Comparison of ENCODE assay signal across 8 cellular contexts in the genomic region with DNA sequence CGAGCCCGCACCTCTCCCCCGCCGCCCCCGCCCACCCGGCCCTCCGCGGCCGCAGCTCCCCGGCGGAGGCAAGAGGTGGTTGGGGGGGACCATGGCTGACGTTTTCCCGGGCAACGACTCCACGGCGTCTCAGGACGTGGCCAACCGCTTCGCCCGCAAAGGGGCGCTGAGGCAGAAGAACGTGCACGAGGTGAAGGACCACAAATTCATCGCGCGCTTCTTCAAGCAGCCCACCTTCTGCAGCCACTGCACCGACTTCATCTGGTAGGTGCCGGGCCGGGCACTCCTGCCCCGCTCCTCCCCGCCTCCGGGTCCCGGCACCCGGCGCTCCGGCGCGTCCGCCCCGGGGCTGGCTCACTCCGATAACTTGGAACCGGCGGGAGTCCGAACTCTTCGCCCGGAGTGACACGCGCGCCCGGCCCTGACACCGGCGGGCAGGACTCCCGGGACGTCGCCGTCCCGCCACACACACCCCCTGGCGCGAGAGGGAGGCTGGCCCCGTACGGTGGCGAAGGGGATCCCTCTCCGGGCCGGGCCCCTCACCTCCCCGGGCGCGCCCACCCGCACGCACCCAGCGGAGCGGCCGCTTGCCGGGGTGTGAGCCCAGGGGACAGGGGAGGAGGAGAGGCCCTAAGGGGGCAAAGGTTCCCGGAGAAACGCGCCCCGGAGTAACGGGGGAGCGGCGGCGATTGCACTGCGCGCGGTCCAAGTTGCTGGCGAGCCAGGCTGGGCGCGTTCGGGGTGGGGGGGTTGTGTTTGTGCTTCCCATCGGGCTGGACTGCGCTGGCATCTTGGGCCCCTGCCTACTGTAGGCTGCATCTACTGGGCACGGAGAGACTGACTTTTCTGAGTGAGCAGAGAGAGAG. TPM values are rescaled to one million over a fixed set of nuclear protein-coding genes. Genes with fewer than 3 reads are reported as not detected.
DNase-seq lines count a peak whose midpoint lies in the region; ATAC-seq, FAIRE-seq and TF ChIP-seq lines count a peak whose summit lies in the region.

No MANE protein-coding gene starts in this region.

- no peak for TF ChIP-seq POLR2A in HepG2 (IDR thresholded peaks at IDR 0.05; ENCODE audit: insufficient read depth in 1 of 2, low read depth in 2 of 2, low read length in 2 of 2)

- H3K79me2 ChIP-seq in MM.1S (ENCODE audit: low read length): peaks cover 22% of the 10 kb centered on the region
- H3K79me2 ChIP-seq in HepG2 (ENCODE audit: insufficient read depth, low read length): peaks cover 45% of the 10 kb centered on the region

- peaks cover 32% of the 10 kb centered on the region for H3K36me3 Mint-ChIP-seq in activated CD4-positive, alpha-beta T cell treated with anti-CD3 and anti-CD28 coated beads, Interleukin-2, amount 10 ng/mL, durations not matched to agents 7 days and 5 days (ENCODE audit: low read depth)

- peak; percentile 21 for DNase-seq in DMS 273 treated with DMSO at 0.1 percent for 48 hours (lab: John Stamatoyannopoulos, UW)
- peak; percentile 50 for DNase-seq in MM.1S
- peak; percentile 51 for DNase-seq in activated CD4-positive, alpha-beta T cell treated with anti-CD3 and anti-CD28 coated beads, Interleukin-2, amount 10 ng/mL, durations not matched to agents 7 days and 5 days
- peak in 9 of 10 donors; percentile 23 to 60 (median 50) for DNase-seq in dorsolateral prefrontal cortex
- DNase-seq in HepG2 (ENCODE audit: low spot score): peak; percentile 70
- DNase-seq in stimulated activated CD4-positive, alpha-beta T cell treated with anti-CD3 and anti-CD28 coated beads, Interleukin-2, amount 100 ng/mL, for 24 hours: peak; percentile 57 to 61

- H3K27me3 ChIP-seq in MM.1S (replicated peaks; ENCODE audit: insufficient read depth, low read length): no peaks in the 10 kb centered on the region
- no peaks in the 10 kb centered on the region for H3K27me3 ChIP-seq in dorsolateral prefrontal cortex
- H3K27me3 ChIP-seq in HepG2 (ENCODE audit: control insufficient read depth in 1 of 2, insufficient read depth in 2 of 2, low read length in 2 of 2): no peaks in the 10 kb centered on the region

- no peaks in the 10 kb centered on the region for H3K36me3 ChIP-seq in MM.1S (replicated peaks; ENCODE audit: insufficient read depth, low read length)
- H3K36me3 ChIP-seq in HepG2 (replicated peaks in 1 of 2; ENCODE audit: control insufficient read depth in 1 of 2, insufficient read depth in 2 of 2, low read length in 2 of 2): 0 out of 5 replicates have a peak, but pooled peaks cover 0 to 2% of the 10 kb centered on the region in 2 experiments

- TF ChIP-seq RAD21 in HepG2 (CRISPR knock-in tag; IDR thresholded peaks at IDR 0.05): peak; percentile 6

- in situ Hi-C loops in HepG2 (cut with HindIII; ENCODE audit: extremely low pct_ligation_motif_present, low pct_unique_long_range_greater_than_20kb): loop anchor here (10.0 kb wide), 1 partner anchor 112 kb away; no protein-coding TSS in a partner anchor

- peaks cover 1% of the 10 kb centered on the region for H3K27me3 Mint-ChIP-seq in activated CD4-positive, alpha-beta T cell treated with anti-CD3 and anti-CD28 coated beads, Interleukin-2, amount 10 ng/mL, durations not matched to agents 7 days and 5 days

- H3K4me3 ChIP-seq in MM.1S (ENCODE audit: low read length): peak overlapping the region; percentile 78
- peak overlapping the region; percentile 61 to 97 (median 89) for H3K4me3 ChIP-seq in dorsolateral prefrontal cortex
- peak overlapping the region; percentile 88 to 95 (median 91) for H3K4me3 ChIP-seq in HepG2 (replicated peaks in 1 of 3; ENCODE audit: insufficient read depth in 1 of 3, low read depth in 2 of 3, low read length in 3 of 3)

- peak; percentile 23 for ATAC-seq in GM21825 (IDR thresholded peaks at IDR 0.05; ENCODE audit: unreplicated experiment)
- ATAC-seq in HepG2: peak; percentile 68
- no peak for ATAC-seq in GM18520 (IDR thresholded peaks at IDR 0.05; ENCODE audit: unreplicated experiment)

- WGBS in HepG2 (ENCODE audit: low lambda C conversion rate): 1% methylated on average over 26 of the region's 91 CpGs

- peak overlapping the region; percentile 95 for H3K27ac Mint-ChIP-seq in activated CD4-positive, alpha-beta T cell treated with anti-CD3 and anti-CD28 coated beads, Interleukin-2, amount 10 ng/mL, durations not matched to agents 7 days and 5 days

- H4K20me1 ChIP-seq in MM.1S (ENCODE audit: insufficient read depth, low read length) (no peaks in the 10 kb centered on the region), HepG2 (ENCODE audit: insufficient read depth, low read length) (no peaks in the 10 kb centered on the region)

- POLR2A ChIA-PET in activated CD4-positive, alpha-beta T cell treated with anti-CD3 and anti-CD28 coated beads, Interleukin-2, amount 10 ng/mL, durations not matched to agents 7 days and 5 days (lab: Charles Lee): no interaction called here
- POLR2A ChIA-PET in HepG2 (lab: Yijun Ruan, JAX): interaction anchor here (1.3 to 2.2 kb wide), 4 partner anchors 41 to 264 kb away, joined by 3 to 17 read pairs (median 4); no protein-coding TSS in a partner anchor

- intact Hi-C loops in dorsolateral prefrontal cortex (cut with DNase I) (loop anchor here (5.0 to 10.0 kb wide), 7 partner anchors 69 to 369 kb away; no protein-coding TSS in a partner anchor), HepG2 (cut with micrococcal nuclease; ENCODE audit: unreplicated experiment) (loop anchor here (1.0 to 5.0 kb wide), 4 partner anchors 39 to 101 kb away; partner anchors contain the start of gene APOH)

- no peaks in the 10 kb centered on the region for H3F3A ChIP-seq in MM.1S (ENCODE audit: insufficient read depth, low read length)

- H3K4me1 ChIP-seq in MM.1S (ENCODE audit: low read length): 0 out of 2 replicates have a peak, but pooled peaks cover 12% of the 10 kb centered on the region
- peaks cover 35% of the 10 kb centered on the region for H3K4me1 ChIP-seq in HepG2 (ENCODE audit: insufficient read depth, low read length)

- TF ChIP-seq CTCF in MM.1S (IDR thresholded peaks at IDR 0.05; ENCODE audit: low read length): no peak
- TF ChIP-seq CTCF in dorsolateral prefrontal cortex (IDR thresholded peaks at IDR 0.05 in 54 of 56, conservative IDR thresholded peaks at IDR 0.05 in 2 of 56; ENCODE audit: low read depth in 1 of 56, partially characterized antibody in 56 of 56): peak in 3 of 56 donors; percentile 8 to 18 (median 12)
- TF ChIP-seq CTCF in HepG2 (CRISPR knock-in tag; IDR thresholded peaks at IDR 0.05): peak; percentile 28

- H3K27ac ChIP-seq in MM.1S (ENCODE audit: low read length) (no peak overlapping the region), dorsolateral prefrontal cortex (peak overlapping the region in 56 of 59 donors; percentile 2 to 90 (median 78)), HepG2 (ENCODE audit: extremely low read length, insufficient read depth, low read length) (peak overlapping the region; percentile 61)

- H3K4me3 Mint-ChIP-seq in activated CD4-positive, alpha-beta T cell treated with anti-CD3 and anti-CD28 coated beads, Interleukin-2, amount 10 ng/mL, durations not matched to agents 7 days and 5 days: peak overlapping the region; percentile 94

- CTCF ChIA-PET in activated CD4-positive, alpha-beta T cell treated with anti-CD3 and anti-CD28 coated beads, Interleukin-2, amount 10 ng/mL, durations not matched to agents 7 days and 5 days (lab: Charles Lee): no interaction called here
- CTCF ChIA-PET in HepG2 (lab: Yijun Ruan, JAX; ENCODE audit: low intra/inter-chr PET ratio, low total read pairs): no interaction called here

- H2AFZ ChIP-seq in MM.1S (ENCODE audit: low read length) (peak overlapping the region; percentile 56), HepG2 (ENCODE audit: low read length) (no peak overlapping the region)

- FAIRE-seq in HepG2 (lab: Jason Lieb, UNC): no peak

- H3K9me3 ChIP-seq in MM.1S (replicated peaks; ENCODE audit: insufficient read depth, low read length): no peaks in the 10 kb centered on the region
- H3K9me3 ChIP-seq in HepG2 (ENCODE audit: low read length): no peaks in the 10 kb centered on the region

- H3K4me2 ChIP-seq in MM.1S (ENCODE audit: low read depth, low read length) (peak overlapping the region; percentile 76), HepG2 (ENCODE audit: low read depth, low read length) (peak overlapping the region; percentile 90)

- H3K9ac ChIP-seq in MM.1S (ENCODE audit: low read length): peak overlapping the region; percentile 50; the same call in 1 of the 2 replicates
- H3K9ac ChIP-seq in HepG2 (ENCODE audit: insufficient read depth, low read depth, low read length): peak overlapping the region; percentile 68

- no TSS peak for BruUV-seq in HepG2 (replicated peaks; lab: Mats Ljungman, UMichigan)

- H3K9me3 Mint-ChIP-seq in activated CD4-positive, alpha-beta T cell treated with anti-CD3 and anti-CD28 coated beads, Interleukin-2, amount 10 ng/mL, durations not matched to agents 7 days and 5 days: no peaks in the 10 kb centered on the region

- H3K9me2 ChIP-seq in MM.1S (replicated peaks; ENCODE audit: insufficient read depth, low read length): no peaks in the 10 kb centered on the region

- peaks cover 54% of the 10 kb centered on the region for H3K4me1 Mint-ChIP-seq in activated CD4-positive, alpha-beta T cell treated with anti-CD3 and anti-CD28 coated beads, Interleukin-2, amount 10 ng/mL, durations not matched to agents 7 days and 5 days

- TF ChIP-seq EP300 in HepG2 (IDR thresholded peaks at IDR 0.05; ENCODE audit: low read depth in 2 of 2, low read length in 2 of 2) (no peak), HepG2 (CRISPR knock-in tag; IDR thresholded peaks at IDR 0.05; ENCODE audit: borderline replicate concordance) (no peak)

RNA-seq across cellular contexts. Expression of gene PRKCA, which starts 0.6 kb away (rescaled TPM):
- 10 to 100 TPM; 72.8 to 74.6 TPM for total RNA-seq in activated CD4-positive, alpha-beta T cell treated with anti-CD3 and anti-CD28 coated beads, Interleukin-2, amount 10 ng/mL, durations not matched to agents 7 days and 5 days
- total RNA-seq in dorsolateral prefrontal cortex (100 to 1,000 TPM in 119 of 120 experiments, 10 to 100 TPM in 1; 90.6 to 208 (median 152) TPM), HepG2 (2016; rRNA removed; fragmentation: Illumina TruSeq; extraction: Trizol) (18.5 and 24.4 TPM in 2 replicates)
- 6.7 and 7.1 TPM in 2 replicates for total RNA-seq in HepG2 (2016; cell fraction: cytosol; rRNA removed; fragmentation: Illumina TruSeq; extraction: Trizol; ENCODE audit: low read depth)
- 17.8 and 22.1 TPM in 2 replicates for total RNA-seq in HepG2 (2016; cell fraction: insoluble cytoplasmic fraction; rRNA removed; fragmentation: Illumina TruSeq; extraction: Trizol)
- 8.8 and 9.9 TPM in 2 replicates for total RNA-seq in HepG2 (2016; cell fraction: membrane; rRNA removed; fragmentation: Illumina TruSeq; extraction: Trizol)
- total RNA-seq in HepG2 (2016; cell fraction: nucleus; rRNA removed; fragmentation: Illumina TruSeq; extraction: Trizol): 36.9 and 39.8 TPM in 2 replicates
- 20.1 and 21.5 TPM in 2 replicates for polyA plus RNA-seq in HepG2 (2011; rRNA removed)
- 13.2 and 17.7 TPM in 2 replicates for polyA plus RNA-seq in HepG2 (2011; cell fraction: cytosol; rRNA removed)
- 19.1 and 22.8 TPM in 2 replicates for polyA plus RNA-seq in HepG2 (2011; cell fraction: nucleus; rRNA removed)
- 14.6 and 15.5 TPM in 2 replicates for polyA plus RNA-seq in HepG2 (2012)
- polyA plus RNA-seq in HepG2 (2016; cell fraction: cytosol; fragmentation: Illumina TruSeq; extraction: Trizol; ENCODE audit: low read depth): 1.4 and 1.8 TPM in 2 replicates
- polyA plus RNA-seq in HepG2 (2016; cell fraction: insoluble cytoplasmic fraction; fragmentation: Illumina TruSeq; extraction: Trizol; ENCODE audit: low read depth): 21.7 and 25.8 TPM in 2 replicates
- 3.4 and 3.7 TPM in 2 replicates for polyA plus RNA-seq in HepG2 (2016; cell fraction: membrane; fragmentation: Illumina TruSeq; extraction: Trizol; ENCODE audit: low read depth)
- polyA plus RNA-seq in HepG2 (2016; cell fraction: nucleus; fragmentation: Illumina TruSeq; extraction: Trizol; ENCODE audit: insufficient read depth, low read depth): 26.4 and 28.3 TPM in 2 replicates
- 19.6 and 43.9 TPM in 2 replicates for polyA minus RNA-seq in HepG2 (2011; rRNA and poly(A)+ RNA removed; ENCODE audit: low replicate concordance)
- polyA minus RNA-seq in HepG2 (2011; cell fraction: cytosol; rRNA and poly(A)+ RNA removed): 24.9 and 27.4 TPM in 2 replicates
- polyA minus RNA-seq in HepG2 (2011; cell fraction: nucleus; rRNA and poly(A)+ RNA removed): 52.5 and 53.8 TPM in 2 replicates
